17 cellular contexts compared by ENCODE assay signal in genomic region chr2:11684894-11685460, GRCh38. TPM values are rescaled to one million over a fixed set of nuclear protein-coding genes. Genes with fewer than 3 reads are reported as not detected.
DNase-seq lines count a peak whose midpoint lies in the region; ATAC-seq, FAIRE-seq and TF ChIP-seq lines count a peak whose summit lies in the region.
"Had no signal": no experiment of that assay in that cellular context is flagged by ENCODE, and none has a peak within 500 bp of the region (broad histone marks: within the 10 kb centered on the region; RNA-seq: fewer than 3 reads in every experiment).

No MANE protein-coding gene starts in this region.

- H2AFZ ChIP-seq in K562 (ENCODE audit: low read depth, low read length) (no peak overlapping the region), SK-N-SH (ENCODE audit: low read depth) (no peak overlapping the region)
- H2AFZ ChIP-seq: GM23338 had no signal

- POLR2A ChIA-PET in K562 (lab: Yijun Ruan, JAX) (interaction anchor here (0.6 kb wide), 1 partner anchor 89 kb away, joined by 3 read pairs; no protein-coding TSS in a partner anchor), SK-N-SH (lab: Yijun Ruan, JAX) (no interaction called here)

- no peaks in the 10 kb centered on the region for H3K36me3 Mint-ChIP-seq in IgD-negative memory B cell
- H3K36me3 Mint-ChIP-seq in nephron progenitor cell (ENCODE audit: low read depth) = no peaks in the 10 kb centered on the region
- H3K36me3 Mint-ChIP-seq: CD4-positive, alpha-beta memory T cell had no signal

- TF ChIP-seq EP300 in K562 (IDR thresholded peaks at IDR 0.05; ENCODE audit: low read length) (no peak), SK-N-SH (IDR thresholded peaks at IDR 0.05; ENCODE audit: borderline replicate concordance in 1 of 2, low read depth in 1 of 2, low read length in 1 of 2) (no peak)

- H3K79me2 ChIP-seq in K562 (ENCODE audit: control insufficient read depth, insufficient read depth, low read length) (no peaks in the 10 kb centered on the region), SK-N-SH (ENCODE audit: insufficient read depth) (no peaks in the 10 kb centered on the region)

- CTCF ChIA-PET in K562 (lab: Yijun Ruan, JAX; ENCODE audit: low intra/inter-chr PET ratio) (interaction anchor here (0.5 kb wide), 1 partner anchor 903 kb away, joined by 3 read pairs; no protein-coding TSS in a partner anchor), SK-N-SH (lab: Yijun Ruan, JAX) (interaction anchor here (1.1 to 31.9 kb wide), 6 partner anchors 8 to 1322 kb away, joined by 3 to 886 read pairs (median 87); partner anchors contain the start of gene LPIN1)

- H3K4me3 Mint-ChIP-seq in IgD-negative memory B cell (peak overlapping the region in 1 of 4 donors; percentile 25), nephron progenitor cell (no peak overlapping the region)
- H3K4me3 Mint-ChIP-seq: CD4-positive, alpha-beta memory T cell; GM23338; H9 had no signal

- H3K4me3 ChIP-seq in K562 (no peak overlapping the region), spleen (no peak overlapping the region), SK-N-SH (ENCODE audit: low read depth in 2 of 2, low read length in 1 of 2) (no peak overlapping the region)
- H3K4me3 ChIP-seq: A549, GM23338 had no signal

- no peak for FAIRE-seq in K562 (lab: Jason Lieb, UNC)
- FAIRE-seq in GM19239 (lab: Jason Lieb, UNC) = no peak
- FAIRE-seq: A549 had no signal

- TF ChIP-seq RAD21 in K562 (CRISPR knock-in tag; conservative IDR thresholded peaks at IDR 0.05 in 1 of 2, IDR thresholded peaks at IDR 0.05 in 1 of 2) (no peak), SK-N-SH (IDR thresholded peaks at IDR 0.05; ENCODE audit: low read length) (no peak)

- H3K9me3 Mint-ChIP-seq in IgD-negative memory B cell (no peaks in the 10 kb centered on the region), nephron progenitor cell (no peaks in the 10 kb centered on the region)
- H3K9me3 Mint-ChIP-seq: CD4-positive, alpha-beta memory T cell; GM23338; H9 had no signal

- in situ Hi-C loops in K562 (cut with MboI) = no loop called here

- no peaks in the 10 kb centered on the region for H3K9me1 ChIP-seq in K562 (ENCODE audit: control insufficient read depth, insufficient read depth, low read length)

- TF ChIP-seq CTCF in K562 (IDR thresholded peaks at IDR 0.05 in 2 of 3, conservative IDR thresholded peaks at IDR 0.05 in 1 of 3; ENCODE audit: insufficient read depth in 2 of 3, low read depth in 1 of 3, low read length in 3 of 3) = no peak
- TF ChIP-seq CTCF in nephron progenitor cell (IDR thresholded peaks at IDR 0.05) = no peak
- TF ChIP-seq CTCF in spleen (IDR thresholded peaks at IDR 0.05 in 8 of 11, conservative IDR thresholded peaks at IDR 0.05 in 3 of 11) = no peak
- TF ChIP-seq CTCF in SK-N-SH (IDR thresholded peaks at IDR 0.05) = no peak

- peaks cover 10 to 50% of the 10 kb centered on the region in 2 experiments; a peak in 3 of 5 replicates for H3K27me3 ChIP-seq in K562 (ENCODE audit: control insufficient read depth in 2 of 2, insufficient read depth in 2 of 2, low read length in 2 of 2)
- peaks cover 0 to 31% (median 4%) of the 10 kb centered on the region in 7 donors for H3K27me3 ChIP-seq in spleen (replicated peaks in 1 of 7)
- H3K27me3 ChIP-seq in SK-N-SH (ENCODE audit: insufficient read depth) = peaks cover 9% of the 10 kb centered on the region; the same call in 1 of the 2 replicates
- H3K27me3 ChIP-seq: BE2C had no signal

- 13% methylated on average over 11 of the region's 12 CpGs for WGBS in K562 (ENCODE audit: insufficient coverage, low coverage, missing lambda C conversion rate)
- WGBS in spleen, 5 donors = 77 to 87% (median 82%) methylated on average over 12 of the region's 12 CpGs
- WGBS in SK-N-SH (ENCODE audit: low lambda C conversion rate) = 78% methylated on average over 12 of the region's 12 CpGs

- no TSS peak for BruUV-seq in K562 (replicated peaks; lab: Mats Ljungman, UMichigan)

- H3K9me3 ChIP-seq in K562 (replicated peaks; ENCODE audit: control insufficient read depth, insufficient read depth, low read depth, low read length) (no peaks in the 10 kb centered on the region), spleen (no peaks in the 10 kb centered on the region), SK-N-SH (no peaks in the 10 kb centered on the region)
- H3K9me3 ChIP-seq: A549, BE2C had no signal

- no peaks in the 10 kb centered on the region for H3K9me2 ChIP-seq in SK-N-SH

- H3F3A ChIP-seq in SK-N-SH (replicated peaks; ENCODE audit: insufficient read depth) = no peaks in the 10 kb centered on the region

- H3K4me1 ChIP-seq in K562 (replicated peaks in 1 of 2; ENCODE audit: control insufficient read depth in 2 of 2, insufficient read depth in 2 of 2, low read length in 2 of 2) (peaks cover 6 to 7% of the 10 kb centered on the region in 2 experiments; a peak in 4 of 5 replicates), spleen (peaks cover 0 to 16% (median 13%) of the 10 kb centered on the region in 6 donors), SK-N-SH (ENCODE audit: control insufficient read depth in 1 of 2, insufficient read depth in 2 of 2, low read depth in 1 of 2, low read length in 1 of 2) (peaks cover 0 to 20% of the 10 kb centered on the region in 2 experiments; a peak in 2 of 4 replicates)

- DNase-seq in K562 (ENCODE audit: extremely low read depth in 1 of 4, low spot score in 3 of 4) = no peak
- DNase-seq in nephron progenitor cell = no peak
- peak; percentile 64 for DNase-seq in spleen
- DNase-seq in GOT3 (lab: John Stamatoyannopoulos, UW) = no peak
- DNase-seq in GM19239 (ENCODE audit: insufficient read length, low spot score) = no peak
- DNase-seq in SK-N-SH = no peak
- DNase-seq: BE2C; CD4-positive, alpha-beta memory T cell; DND-41; GF-D8; H9 had no signal

- H3K27ac Mint-ChIP-seq in IgD-negative memory B cell (peak overlapping the region in 2 of 3 donors; percentile 58 to 81), nephron progenitor cell (peak overlapping the region; percentile 50)
- H3K27ac Mint-ChIP-seq: GM23338, H9 had no signal

- intact Hi-C loops in K562 (cut with micrococcal nuclease) (loop anchor here (5.0 kb wide), 3 partner anchors 208 to 853 kb away; a partner anchor contains a TSS), spleen (cut with DNase I; ENCODE audit: low total_unique reads) (no loop called here)

- no peak for ATAC-seq in K562
- ATAC-seq: A549, GM23338 had no signal

- H4K20me1 ChIP-seq in K562 (replicated peaks; ENCODE audit: control insufficient read depth, insufficient read depth, low read length) = peaks cover 10% of the 10 kb centered on the region
- no peaks in the 10 kb centered on the region for H4K20me1 ChIP-seq in SK-N-SH (ENCODE audit: insufficient read depth)

- no peak overlapping the region for H3K4me2 ChIP-seq in K562 (ENCODE audit: insufficient read depth, low read length)
- H3K4me2 ChIP-seq in SK-N-SH = no peak overlapping the region
- H3K4me2 ChIP-seq: A549, GM23338 had no signal

- H3K9ac ChIP-seq in K562 (ENCODE audit: insufficient read depth in 1 of 2, low read depth in 2 of 2, low read length in 2 of 2) = no peak overlapping the region
- H3K9ac ChIP-seq in SK-N-SH = no peak overlapping the region

- H3K36me3 ChIP-seq in K562 (ENCODE audit: control insufficient read depth, insufficient read depth, low read length) (no peaks in the 10 kb centered on the region), spleen (no peaks in the 10 kb centered on the region), SK-N-SH (replicated peaks in 1 of 2; ENCODE audit: control insufficient read depth in 1 of 2, insufficient read depth in 2 of 2, low read length in 1 of 2) (no peaks in the 10 kb centered on the region)
- H3K36me3 ChIP-seq: BE2C had no signal

- peaks cover 7 to 10% (median 8%) of the 10 kb centered on the region in 3 donors for H3K4me1 Mint-ChIP-seq in IgD-negative memory B cell
- peaks cover 52% of the 10 kb centered on the region for H3K4me1 Mint-ChIP-seq in nephron progenitor cell

- H3K27me3 Mint-ChIP-seq in IgD-negative memory B cell (peaks cover 10% of the 10 kb centered on the region), nephron progenitor cell (ENCODE audit: low read depth, poor library complexity) (peaks cover 29% of the 10 kb centered on the region)

- TF ChIP-seq POLR2A in K562 (conservative IDR thresholded peaks at IDR 0.05) (no peak), spleen (IDR thresholded peaks at IDR 0.05) (no peak)

- H3K27ac ChIP-seq in K562 (ENCODE audit: extremely low read depth, low read depth, low read length) (no peak overlapping the region), spleen (no peak overlapping the region), SK-N-SH (ENCODE audit: low read depth in 2 of 2, low read length in 1 of 2) (no peak overlapping the region)
- H3K27ac ChIP-seq: A549, C4-2B had no signal

TF ChIP-seq in K562, 482 proteins besides CTCF, POLR2A, EP300 and RAD21 (continues in another document):
- no peak for TF ChIP-seq CREM (IDR thresholded peaks at IDR 0.05; ENCODE audit: low read depth)

TF ChIP-seq in SK-N-SH, 30 proteins besides CTCF, POLR2A, EP300 and RAD21 (continues in another document):
- TF ChIP-seq CHD2 (IDR thresholded peaks at IDR 0.05; ENCODE audit: low read length, partially characterized antibody) = no peak
- no peak for TF ChIP-seq GATA2 (CRISPR knock-in tag; IDR thresholded peaks at IDR 0.05)
- no peak for TF ChIP-seq POLR2AphosphoS5 (IDR thresholded peaks at IDR 0.05; ENCODE audit: low read depth, low read length)
- no peak for TF ChIP-seq RXRA (IDR thresholded peaks at IDR 0.05; ENCODE audit: borderline replicate concordance, low read depth)
- no peak for TF ChIP-seq MXI1 (IDR thresholded peaks at IDR 0.05; ENCODE audit: low read depth, low read length)

RNA-seq across cellular contexts. Expression of gene NTSR2, which starts 15.0 kb away (rescaled TPM):
- polyA plus RNA-seq in IgD-negative memory B cell = not detected
- total RNA-seq in K562 (2011; cell fraction: chromatin; rRNA removed; ENCODE audit: low replicate concordance) = not detected in 2 replicates
- total RNA-seq in K562 (2011; cell fraction: nucleolus; rRNA removed) = not detected in 2 replicates
- total RNA-seq in K562 (2011; cell fraction: nucleoplasm; rRNA removed) = not detected in 2 replicates
- not detected in 2 replicates for total RNA-seq in K562 (2014; rRNA removed)
- not detected in 2 replicates for total RNA-seq in K562 (2014; rRNA removed; fragmentation: Illumina TruSeq; extraction: Trizol)
- not detected in 2 replicates for total RNA-seq in K562 (2015; rRNA removed; fragmentation: Illumina TruSeq; extraction: Trizol)
- total RNA-seq in K562 (2021) = not detected in 2 replicates
- polyA plus RNA-seq in K562 (2011; rRNA removed) = not detected in 2 replicates
- polyA plus RNA-seq in K562 (2011; cell fraction: cytosol; rRNA removed) = not detected in 2 replicates
- not detected in 2 replicates for polyA plus RNA-seq in K562 (2011; cell fraction: nucleus; rRNA removed)
- polyA plus RNA-seq in K562 (2012) = not detected in 2 replicates
- polyA plus RNA-seq in K562 (2014; fragmentation: Illumina TruSeq; extraction: Trizol) = not detected in 2 replicates
- not detected for polyA plus RNA-seq in K562 (2014; fragmentation: Nextera tagmentation; extraction: Ambion mirVana)
- not detected in 2 replicates for polyA plus RNA-seq in K562 (2014; rRNA removed)
- polyA minus RNA-seq in K562 (2011; rRNA and poly(A)+ RNA removed) = not detected in 2 replicates
- not detected in 2 replicates for polyA minus RNA-seq in K562 (2011; cell fraction: cytosol; rRNA and poly(A)+ RNA removed)
- not detected in 2 replicates for polyA minus RNA-seq in K562 (2011; cell fraction: nucleus; rRNA and poly(A)+ RNA removed)
- not detected for total RNA-seq in spleen
- polyA plus RNA-seq in spleen = not detected
- polyA plus RNA-seq in SK-N-SH (2012; rRNA removed) = not detected in 2 replicates
- polyA plus RNA-seq in SK-N-SH (2012; cell fraction: cytosol; rRNA removed) = not detected in 2 replicates
- not detected in 2 replicates for polyA plus RNA-seq in SK-N-SH (2012; cell fraction: nucleus; rRNA removed)
- total RNA-seq: CD4-positive, alpha-beta memory T cell; H9; HT1080 had no signal
- polyA plus RNA-seq: A549; AG04450; CD4-positive, alpha-beta memory T cell; GM23338 had no signal
